30 cellular contexts compared by ENCODE assay signal in genomic region chr11:131077340-131077739, GRCh38.
"Had no signal": no experiment of that assay in that cellular context is flagged by ENCODE, and none has a peak within 500 bp of the region (broad histone marks: within the 10 kb centered on the region; RNA-seq: fewer than 3 reads in every experiment).

No MANE protein-coding gene starts in this region.

- ATAC-seq: naive thymus-derived CD4-positive, alpha-beta T cell; right lobe of liver; stimulated activated naive CD8-positive, alpha-beta T cell treated with anti-CD3 and anti-CD28 coated beads, Interleukin-15, Interleukin-2, amounts not matched to agents 100 U/mL and 50 U/mL, for 24 hours; T-helper 17 cell had no signal

- DNase-seq: activated CD4-positive, alpha-beta memory T cell treated with anti-CD3 and anti-CD28 coated beads for 36 hours; activated CD4-positive, alpha-beta T cell treated with anti-CD3 and anti-CD28 coated beads, Interleukin-2, amount 10 ng/mL, durations not matched to agents 24 days and 14 days; activated CD4-positive, CD25-positive, alpha-beta regulatory T cell treated with anti-CD3 and anti-CD28 coated beads, Interleukin-2, amount 50 U/mL, for 72 hours; activated CD8-positive, alpha-beta memory T cell treated with anti-CD3 and anti-CD28 coated beads, Interleukin-2, amount 50 U/mL, for 48 hours; activated gamma-delta T cell; activated naive CD4-positive, alpha-beta T cell treated with anti-CD3 and anti-CD28 coated beads, Interleukin-2, amount 10 ng/mL, durations not matched to agents 7 days and 5 days; activated naive CD8-positive, alpha-beta T cell treated with anti-CD3 and anti-CD28 coated beads, Interleukin-2, amount 10 ng/mL, durations not matched to agents 7 days and 5 days; activated T-cell treated with anti-CD3 and anti-CD28 coated beads, Interleukin-2, amount 50 U/mL, for 24 hours; amniotic stem cell; central memory CD4-positive, alpha-beta T cell; dermis blood vessel endothelial cell; effector CD4-positive, alpha-beta T cell; head of caudate nucleus; hypothalamus; immature natural killer cell; kidney; midbrain; naive thymus-derived CD4-positive, alpha-beta T cell; ovary; right lobe of liver; stimulated activated CD4-positive, alpha-beta T cell treated with anti-CD3 and anti-CD28 coated beads, Interleukin-12 subunit alpha, Interleukin-12 subunit beta, amount 100 ng/mL, for 4 hours; stimulated activated CD4-positive, alpha-beta T cell treated with anti-CD3 and anti-CD28 coated beads, Interleukin-4, amount 100 ng/mL, for 1 hour; stimulated activated naive CD8-positive, alpha-beta T cell treated with anti-CD3 and anti-CD28 coated beads, Interleukin-15, Interleukin-2, amounts not matched to agents 100 U/mL and 50 U/mL, for 24 hours; T-helper 17 cell; T1000; testis; trophoblast cell; WERI-Rb-1 had no signal

- H3K4me3 ChIP-seq: ovary, right lobe of liver, testis had no signal

- H3K27ac ChIP-seq: ovary, right lobe of liver, testis, WERI-Rb-1 had no signal

- H3K27me3 Mint-ChIP-seq: activated CD4-positive, alpha-beta memory T cell treated with anti-CD3 and anti-CD28 coated beads for 36 hours; activated CD4-positive, alpha-beta T cell treated with anti-CD3 and anti-CD28 coated beads, Interleukin-2, amount 10 ng/mL, durations not matched to agents 24 days and 14 days; activated naive CD4-positive, alpha-beta T cell treated with anti-CD3 and anti-CD28 coated beads, Interleukin-2, amount 10 ng/mL, durations not matched to agents 7 days and 5 days; activated naive CD8-positive, alpha-beta T cell treated with anti-CD3 and anti-CD28 coated beads, Interleukin-2, amount 10 ng/mL, durations not matched to agents 7 days and 5 days; activated T-cell treated with anti-CD3 and anti-CD28 coated beads, Interleukin-2, amount 50 U/mL, for 24 hours; T-helper 17 cell had no signal

- H3K27ac Mint-ChIP-seq: activated CD4-positive, alpha-beta memory T cell treated with anti-CD3 and anti-CD28 coated beads for 36 hours; activated CD4-positive, alpha-beta T cell treated with anti-CD3 and anti-CD28 coated beads, Interleukin-2, amount 10 ng/mL, durations not matched to agents 24 days and 14 days; activated naive CD4-positive, alpha-beta T cell treated with anti-CD3 and anti-CD28 coated beads, Interleukin-2, amount 10 ng/mL, durations not matched to agents 7 days and 5 days; activated naive CD8-positive, alpha-beta T cell treated with anti-CD3 and anti-CD28 coated beads, Interleukin-2, amount 10 ng/mL, durations not matched to agents 7 days and 5 days; activated T-cell treated with anti-CD3 and anti-CD28 coated beads, Interleukin-2, amount 50 U/mL, for 24 hours; immature natural killer cell; memory B cell; naive thymus-derived CD4-positive, alpha-beta T cell; progenitor cell of endocrine pancreas; T-helper 17 cell had no signal

- H3K27me3 ChIP-seq: ovary, right lobe of liver, testis had no signal

- H3K4me1 ChIP-seq: right lobe of liver, testis had no signal

- H3K4me1 Mint-ChIP-seq: activated CD4-positive, alpha-beta T cell treated with anti-CD3 and anti-CD28 coated beads, Interleukin-2, amount 10 ng/mL, durations not matched to agents 24 days and 14 days; activated naive CD4-positive, alpha-beta T cell treated with anti-CD3 and anti-CD28 coated beads, Interleukin-2, amount 10 ng/mL, durations not matched to agents 7 days and 5 days; activated naive CD8-positive, alpha-beta T cell treated with anti-CD3 and anti-CD28 coated beads, Interleukin-2, amount 10 ng/mL, durations not matched to agents 7 days and 5 days; immature natural killer cell; memory B cell; naive thymus-derived CD4-positive, alpha-beta T cell; T-helper 17 cell had no signal

- H3K9me3 ChIP-seq: ovary, right lobe of liver, testis had no signal

- H3K36me3 Mint-ChIP-seq: activated CD4-positive, alpha-beta memory T cell treated with anti-CD3 and anti-CD28 coated beads for 36 hours; activated naive CD4-positive, alpha-beta T cell treated with anti-CD3 and anti-CD28 coated beads, Interleukin-2, amount 10 ng/mL, durations not matched to agents 7 days and 5 days; activated naive CD8-positive, alpha-beta T cell treated with anti-CD3 and anti-CD28 coated beads, Interleukin-2, amount 10 ng/mL, durations not matched to agents 7 days and 5 days; immature natural killer cell; memory B cell had no signal

- H3K9me3 Mint-ChIP-seq: activated CD4-positive, alpha-beta T cell treated with anti-CD3 and anti-CD28 coated beads, Interleukin-2, amount 10 ng/mL, durations not matched to agents 24 days and 14 days; activated naive CD4-positive, alpha-beta T cell treated with anti-CD3 and anti-CD28 coated beads, Interleukin-2, amount 10 ng/mL, durations not matched to agents 7 days and 5 days; activated naive CD8-positive, alpha-beta T cell treated with anti-CD3 and anti-CD28 coated beads, Interleukin-2, amount 10 ng/mL, durations not matched to agents 7 days and 5 days; immature natural killer cell had no signal

- H3K4me3 Mint-ChIP-seq: activated CD4-positive, alpha-beta memory T cell treated with anti-CD3 and anti-CD28 coated beads for 36 hours; activated CD4-positive, alpha-beta T cell treated with anti-CD3 and anti-CD28 coated beads, Interleukin-2, amount 10 ng/mL, durations not matched to agents 24 days and 14 days; activated naive CD4-positive, alpha-beta T cell treated with anti-CD3 and anti-CD28 coated beads, Interleukin-2, amount 10 ng/mL, durations not matched to agents 7 days and 5 days; activated naive CD8-positive, alpha-beta T cell treated with anti-CD3 and anti-CD28 coated beads, Interleukin-2, amount 10 ng/mL, durations not matched to agents 7 days and 5 days; activated T-cell treated with anti-CD3 and anti-CD28 coated beads, Interleukin-2, amount 50 U/mL, for 24 hours; immature natural killer cell; memory B cell; naive thymus-derived CD4-positive, alpha-beta T cell; T-helper 17 cell had no signal

- H3K36me3 ChIP-seq: ovary, right lobe of liver, WERI-Rb-1 had no signal
